ENCODE assay signal across 2 cellular contexts in genomic region chr1:85407978-85408377, GRCh38.
TF ChIP-seq lines count a peak whose summit lies in the region.

No MANE protein-coding gene starts in this region.

TF ChIP-seq in liver, 16 proteins besides CTCF, POLR2A, EP300 and RAD21 (continued from another document):
- TF ChIP-seq EGR1 (IDR thresholded peaks at IDR 0.05; ENCODE audit: low read depth in 2 of 2), result no peak
- no peak for TF ChIP-seq TAF1 (conservative IDR thresholded peaks at IDR 0.05)
- no peak for TF ChIP-seq HNF4A (conservative IDR thresholded peaks at IDR 0.05)
- no peak for TF ChIP-seq MAX (IDR thresholded peaks at IDR 0.05)
- no peak for TF ChIP-seq ATF3 (IDR thresholded peaks at IDR 0.05)
- TF ChIP-seq RXRA (IDR thresholded peaks at IDR 0.05), result no peak
- TF ChIP-seq JUND (IDR thresholded peaks at IDR 0.05), result no peak
- TF ChIP-seq NR2F2 (IDR thresholded peaks at IDR 0.05), result no peak
- TF ChIP-seq SP1 (IDR thresholded peaks at IDR 0.05), result no peak
- TF ChIP-seq FOXA2 (IDR thresholded peaks at IDR 0.05), result no peak
- no peak for TF ChIP-seq REST (IDR thresholded peaks at IDR 0.05)
- no peak for TF ChIP-seq GABPA (IDR thresholded peaks at IDR 0.05 in 1 of 2, conservative IDR thresholded peaks at IDR 0.05 in 1 of 2)
- TF ChIP-seq FOXA1 (IDR thresholded peaks at IDR 0.05), result no peak
TF ChIP-seq in liver: peak in this region for 0.

TF ChIP-seq in HepG2, 621 proteins besides CTCF, POLR2A, EP300 and RAD21 (continued from another document):
- TF ChIP-seq HNF1A (IDR thresholded peaks at IDR 0.05; ENCODE audit: low read depth) (no peak), HNF1A (CRISPR knock-in tag; IDR thresholded peaks at IDR 0.05; ENCODE audit: borderline replicate concordance) (no peak), ZNF224 (CRISPR knock-in tag; IDR thresholded peaks at IDR 0.05) (no peak), ZNF563 (CRISPR knock-in tag; IDR thresholded peaks at IDR 0.05) (no peak), SP5 (CRISPR knock-in tag; IDR thresholded peaks at IDR 0.05; ENCODE audit: borderline replicate concordance, low read depth) (no peak), ZNF710 (CRISPR knock-in tag; IDR thresholded peaks at IDR 0.05; ENCODE audit: borderline replicate concordance) (no peak), ZBTB38 (CRISPR knock-in tag; IDR thresholded peaks at IDR 0.05) (no peak), ZNF780A (CRISPR knock-in tag; IDR thresholded peaks at IDR 0.05) (no peak), ZNF460 (CRISPR knock-in tag; IDR thresholded peaks at IDR 0.05; ENCODE audit: borderline replicate concordance) (no peak), CEBPG (CRISPR knock-in tag; IDR thresholded peaks at IDR 0.05) (no peak), ZNF431 (CRISPR knock-in tag; IDR thresholded peaks at IDR 0.05; ENCODE audit: borderline replicate concordance, low read depth) (no peak), ZNF234 (CRISPR knock-in tag; conservative IDR thresholded peaks at IDR 0.05) (no peak)
